28 cellular contexts compared by ENCODE assay signal in genomic region chr12:118781692-118782091, GRCh38.
"Had no signal": no experiment of that assay in that cellular context is flagged by ENCODE, and none has a peak within 500 bp of the region (broad histone marks: within the 10 kb centered on the region; RNA-seq: fewer than 3 reads in every experiment).

No MANE protein-coding gene starts in this region.

- FAIRE-seq: colon, endometrium, frontal cortex, islet of Langerhans, keratinocyte had no signal

- H3K36me3 Mint-ChIP-seq: mesothelial cell of epicardium; naive B cell; naive thymus-derived CD8-positive, alpha-beta T cell had no signal

- H3K4me3 ChIP-seq: coronary artery, dorsolateral prefrontal cortex, gastroesophageal sphincter, heart left ventricle, hepatocyte, left lung, lower lobe of right lung, mucosa of descending colon had no signal

- H3K4me1 ChIP-seq: foreskin keratinocyte, gastroesophageal sphincter, heart left ventricle, left lung, lower lobe of right lung had no signal

- H3K4me1 Mint-ChIP-seq: endodermal cell; mesothelial cell of epicardium; naive B cell; naive thymus-derived CD8-positive, alpha-beta T cell had no signal

- H3K27ac Mint-ChIP-seq: effector memory CD8-positive, alpha-beta T cell; endodermal cell; mesothelial cell of epicardium; naive thymus-derived CD8-positive, alpha-beta T cell had no signal

- ATAC-seq: effector memory CD8-positive, alpha-beta T cell; esophagus mucosa; foreskin keratinocyte; gastroesophageal sphincter; heart left ventricle; left cardiac atrium; left lung; left ventricle myocardium superior; lower lobe of right lung; mucosa of descending colon; naive thymus-derived CD8-positive, alpha-beta T cell had no signal

- H3K36me3 ChIP-seq: gastroesophageal sphincter, heart left ventricle, left lung, lower lobe of right lung had no signal

- H3K79me2 ChIP-seq: hepatocyte had no signal

- H3K4me2 ChIP-seq: hepatocyte had no signal

- DNase-seq: dermis blood vessel endothelial cell; dorsolateral prefrontal cortex; effector CD4-positive, alpha-beta T cell; effector memory CD8-positive, alpha-beta T cell; endodermal cell; erythroblast; foreskin keratinocyte; heart left ventricle; hypothalamus; left cardiac atrium; left lung; left ventricle myocardium superior; lower lobe of right lung; mesenchymal stem cell; mucosa of descending colon; naive B cell; naive thymus-derived CD8-positive, alpha-beta T cell had no signal

- H3K27ac ChIP-seq: coronary artery, dorsolateral prefrontal cortex, epithelial cell of prostate, foreskin keratinocyte, gastroesophageal sphincter, heart left ventricle, hepatocyte, left lung, lower lobe of right lung had no signal

- H3K9me3 ChIP-seq: gastroesophageal sphincter, heart left ventricle, left lung, lower lobe of right lung, mucosa of descending colon had no signal

- H3K27me3 ChIP-seq: dorsolateral prefrontal cortex, foreskin keratinocyte had no signal

- H2AFZ ChIP-seq: hepatocyte had no signal

- H3K9me3 Mint-ChIP-seq: endodermal cell, mesothelial cell of epicardium had no signal

- H3K4me3 Mint-ChIP-seq: effector memory CD8-positive, alpha-beta T cell; endodermal cell; mesothelial cell of epicardium; naive B cell; naive thymus-derived CD8-positive, alpha-beta T cell had no signal
